Comparison of ENCODE assay signal across 9 cellular contexts in the genomic region with DNA sequence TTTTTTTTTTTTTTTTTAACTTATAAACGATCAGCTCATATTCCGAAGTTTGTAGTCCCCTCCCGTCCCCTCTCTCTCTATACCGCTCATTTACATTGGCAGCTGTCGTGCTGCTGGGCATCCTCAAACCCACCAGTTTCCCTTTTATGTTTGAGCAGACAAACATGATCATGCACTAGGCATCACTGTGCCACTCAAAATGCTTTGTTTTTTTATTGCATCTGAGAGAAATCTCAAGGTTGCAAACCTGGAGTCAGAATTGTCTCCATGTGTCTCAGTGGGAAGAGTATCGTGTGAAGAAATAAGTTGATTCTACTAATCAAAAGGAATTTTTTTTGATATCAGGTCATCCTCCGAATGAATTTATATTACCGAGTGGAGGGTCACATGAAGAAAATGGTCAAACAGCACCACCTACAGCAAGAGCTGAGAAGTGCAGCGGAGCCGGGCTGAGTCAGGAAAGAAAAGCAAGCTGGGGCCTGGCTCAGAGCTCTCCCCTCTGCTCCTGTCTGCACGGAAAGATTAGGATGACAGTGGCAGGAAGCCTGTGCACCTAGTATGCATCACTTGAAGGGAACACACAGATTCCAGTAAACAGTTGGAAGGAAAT. TPM values are rescaled to one million over a fixed set of nuclear protein-coding genes. Genes with fewer than 3 reads are reported as not detected.
A peak's percentile ranks its signal among the peaks of the same experiment; 100 is the strongest.
DNase-seq lines count a peak whose midpoint lies in the region; ATAC-seq and TF ChIP-seq lines count a peak whose summit lies in the region.
"Not testable (repeated sequence)": the region's sequence is repeated elsewhere in the genome, so short reads cannot be mapped to it uniquely, and the experiment has no call there.
"Had no signal": no experiment of that assay in that cellular context is flagged by ENCODE, and none has a peak within 500 bp of the region (broad histone marks: within the 10 kb centered on the region; RNA-seq: fewer than 3 reads in every experiment).

No MANE protein-coding gene starts in this region.

- TF ChIP-seq POLR2A in tibial nerve (IDR thresholded peaks at IDR 0.05): not testable (repeated sequence)

- peak; percentile 61 for ATAC-seq in GM19467 (IDR thresholded peaks at IDR 0.05; ENCODE audit: unreplicated experiment)
- peak; percentile 69 for ATAC-seq in HG02852 (IDR thresholded peaks at IDR 0.05; ENCODE audit: unreplicated experiment)
- peak; percentile 71 for ATAC-seq in HG03571 (IDR thresholded peaks at IDR 0.05; ENCODE audit: unreplicated experiment)
- peak; percentile 78 to 82 for ATAC-seq in activated T-cell treated with anti-CD3 and anti-CD28 coated beads, Interleukin-2, amount 50 U/mL, for 4 hours
- ATAC-seq in naive B cell (ENCODE audit: low read depth in 2 of 2): peak; percentile 57 to 77

- H3K36me3 ChIP-seq in fibroblast of lung (ENCODE audit: control insufficient read depth, insufficient read depth, low read length); tibial nerve: not testable (repeated sequence)

- not testable (repeated sequence) for H4K20me1 ChIP-seq in fibroblast of lung (ENCODE audit: control insufficient read depth, extremely low read depth, insufficient read depth, low read length)

- H3K4me1 ChIP-seq in fibroblast of lung (ENCODE audit: control insufficient read depth, extremely low read depth, insufficient read depth, low read length); tibial nerve: not testable (repeated sequence)

- H3K9me3 ChIP-seq in fibroblast of lung (ENCODE audit: control insufficient read depth, insufficient read depth, low read depth, low read length); tibial nerve: not testable (repeated sequence)

- not testable (repeated sequence) for H3K4me3 ChIP-seq in GM12865 (ENCODE audit: low read depth, low read length); fibroblast of lung (replicated peaks in 1 of 4; ENCODE audit: control extremely low read depth in 1 of 4, insufficient read depth in 1 of 4, low read depth in 3 of 4, low read length in 4 of 4); tibial nerve

- not testable (repeated sequence) for H3K27me3 ChIP-seq in fibroblast of lung (ENCODE audit: control insufficient read depth, insufficient read depth, low read length); tibial nerve

- not testable (repeated sequence) for H3K79me2 ChIP-seq in fibroblast of lung (ENCODE audit: control insufficient read depth, insufficient read depth, low read length)

- not testable (repeated sequence) for H3K4me1 Mint-ChIP-seq in activated T-cell treated with anti-CD3 and anti-CD28 coated beads, Interleukin-2, amount 50 U/mL, for 4 hours (ENCODE audit: low read depth); naive B cell

- H3K4me2 ChIP-seq in fibroblast of lung (ENCODE audit: extremely low read depth, insufficient read depth, low read length): not testable (repeated sequence)

- not testable (repeated sequence) for TF ChIP-seq EP300 in tibial nerve (IDR thresholded peaks at IDR 0.05)

- WGBS in tibial nerve, 2 donors: 8 to 19% methylated on average over 6 to 8 of the region's 11 CpGs

- TF ChIP-seq CTCF in GM12865 (IDR thresholded peaks at IDR 0.05; ENCODE audit: insufficient read depth, low read depth, low read length, missing control alignments) (peak; percentile 7), fibroblast of lung (conservative IDR thresholded peaks at IDR 0.05 in 1 of 2, IDR thresholded peaks at IDR 0.05 in 1 of 2; ENCODE audit: low read depth in 1 of 2, low read length in 2 of 2) (peak; percentile 14 to 17), tibial nerve (IDR thresholded peaks at IDR 0.05) (peak in 4 of 5 experiments; percentile 31 to 45 (median 34))

- H3K4me3 Mint-ChIP-seq in activated T-cell treated with anti-CD3 and anti-CD28 coated beads, Interleukin-2, amount 50 U/mL, for 4 hours; naive B cell: not testable (repeated sequence)

- H3K36me3 Mint-ChIP-seq in activated T-cell treated with anti-CD3 and anti-CD28 coated beads, Interleukin-2, amount 50 U/mL, for 4 hours (ENCODE audit: insufficient read depth); naive B cell: not testable (repeated sequence)

- H3K9ac ChIP-seq in fibroblast of lung (ENCODE audit: insufficient read depth, low read length): not testable (repeated sequence)

- H2AFZ ChIP-seq in fibroblast of lung (ENCODE audit: low read length): not testable (repeated sequence)

- H3K27ac Mint-ChIP-seq in naive B cell: not testable (repeated sequence)

- H3K9me3 Mint-ChIP-seq in activated T-cell treated with anti-CD3 and anti-CD28 coated beads, Interleukin-2, amount 50 U/mL, for 4 hours; naive B cell: not testable (repeated sequence)

- H3K27me3 Mint-ChIP-seq in activated T-cell treated with anti-CD3 and anti-CD28 coated beads, Interleukin-2, amount 50 U/mL, for 4 hours (ENCODE audit: low read depth): peaks cover 12% of the 10 kb centered on the region
- peaks cover 12 to 23% (median 18%) of the 10 kb centered on the region in 3 donors for H3K27me3 Mint-ChIP-seq in naive B cell

- not testable (repeated sequence) for H3K27ac ChIP-seq in fibroblast of lung (ENCODE audit: insufficient read depth, low read length); tibial nerve

- DNase-seq in GM12865 (ENCODE audit: low read depth); activated T-cell treated with anti-CD3 and anti-CD28 coated beads, Interleukin-2, amount 50 U/mL, for 4 hours; fibroblast of lung (ENCODE audit: low read depth in 2 of 2); tibial nerve (ENCODE audit: low spot score in 2 of 2): not testable (repeated sequence)
- peak; percentile 19 for DNase-seq in naive B cell

RNA-seq across cellular contexts. Expression of a gene that starts 39.9 kb away (rescaled TPM):
- not detected for total RNA-seq in activated T-cell treated with anti-CD3 and anti-CD28 coated beads, Interleukin-2, amount 50 U/mL, for 4 hours
- total RNA-seq in fibroblast of lung (not detected in 2 replicates), tibial nerve (1 to 10 TPM in 1 of 4 donors, not detected in 3; 1.3 TPM)
- polyA plus RNA-seq in fibroblast of lung (not detected in 2 replicates), naive B cell (ENCODE audit: low read depth in 6 of 6) (not detected)
- not detected in 2 replicates for polyA plus RNA-seq in fibroblast of lung (2012)
- not detected in 2 replicates for polyA minus RNA-seq in fibroblast of lung (ENCODE audit: low replicate concordance)
- total RNA-seq: ovary had no signal
- polyA plus RNA-seq: ovary had no signal
